In the genomic region with DNA sequence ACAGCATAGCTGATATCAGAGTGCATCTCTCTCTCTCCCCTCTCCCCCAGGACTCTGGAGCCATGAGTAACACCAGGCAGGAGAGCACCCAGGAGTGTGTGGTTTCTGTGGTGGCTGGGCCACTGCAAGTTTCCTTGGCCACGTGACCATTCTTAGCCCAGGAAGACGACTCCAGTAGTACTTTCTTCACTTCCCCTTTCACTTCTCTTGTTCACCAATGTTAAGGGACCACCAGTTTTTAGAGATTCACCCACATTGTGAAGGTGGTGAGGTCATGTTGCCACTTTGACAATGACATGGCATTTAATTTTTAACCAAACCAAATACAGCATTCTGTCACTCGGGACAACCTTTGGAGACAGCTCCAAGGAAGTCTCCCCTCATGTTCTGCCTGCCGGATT, we compare ENCODE assay signal across 10 cellular contexts. TPM values are rescaled to one million over a fixed set of nuclear protein-coding genes. Genes with fewer than 3 reads are reported as not detected.
DNase-seq lines count a peak whose midpoint lies in the region; ATAC-seq, FAIRE-seq and TF ChIP-seq lines count a peak whose summit lies in the region.
"Had no signal": no experiment of that assay in that cellular context is flagged by ENCODE, and none has a peak within 500 bp of the region (broad histone marks: within the 10 kb centered on the region; RNA-seq: fewer than 3 reads in every experiment).

No MANE protein-coding gene starts in this region.

- no peak overlapping the region for H4K91ac ChIP-seq in H1 (replicated peaks; ENCODE audit: insufficient read length, low read length)

- H3K27me3 ChIP-seq in H1 (replicated peaks in 1 of 4; ENCODE audit: control insufficient read depth in 3 of 4, extremely low read depth in 1 of 4, insufficient read depth in 3 of 4, low read length in 3 of 4) = no peaks in the 10 kb centered on the region
- no peaks in the 10 kb centered on the region for H3K27me3 ChIP-seq in CD8-positive, alpha-beta memory T cell (ENCODE audit: insufficient read depth, low read length, poor library complexity, severe bottlenecking)
- H3K27me3 ChIP-seq: body of pancreas, pancreas had no signal

- peak; percentile 92 for ATAC-seq in GM21423 (IDR thresholded peaks at IDR 0.05; ENCODE audit: unreplicated experiment)
- peak; percentile 82 for ATAC-seq in HG03575 (IDR thresholded peaks at IDR 0.05; ENCODE audit: extremely low read depth, insufficient number of reproducible peaks, low FRiP score, unreplicated experiment)
- ATAC-seq: body of pancreas had no signal

- no peak overlapping the region for H3K4me2 ChIP-seq in H1 (ENCODE audit: insufficient read depth in 1 of 2, low read depth in 2 of 2, low read length in 2 of 2)

- peak overlapping the region; percentile 33; the same call in 1 of the 2 replicates for H2AFZ ChIP-seq in H1 (ENCODE audit: low read length)

- H3K56ac ChIP-seq in H1 (replicated peaks; ENCODE audit: insufficient read length, low read depth, low read length) = no peak overlapping the region

- H4K8ac ChIP-seq in H1 (ENCODE audit: extremely low read depth, insufficient read depth, low read length) = no peak overlapping the region

- TF ChIP-seq RAD21 in H1 (IDR thresholded peaks at IDR 0.05 in 1 of 2, conservative IDR thresholded peaks at IDR 0.05 in 1 of 2; ENCODE audit: low read depth in 2 of 2, low read length in 2 of 2) = no peak

- TF ChIP-seq CTCF in GM10248 (IDR thresholded peaks at IDR 0.05; ENCODE audit: control extremely low read depth, extremely low read depth, low read depth, missing control alignments) (no peak), H1 (IDR thresholded peaks at IDR 0.05; ENCODE audit: control extremely low read depth in 1 of 3, insufficient read depth in 1 of 3, low read depth in 1 of 3, low read length in 3 of 3) (no peak), coronary artery (IDR thresholded peaks at IDR 0.05) (no peak)

- H3K4me3 ChIP-seq in H1 (ENCODE audit: extremely low read depth in 1 of 4, insufficient read depth in 2 of 4, low read depth in 3 of 4, low read length in 4 of 4) = no peak overlapping the region
- H3K4me3 ChIP-seq in coronary artery = no peak overlapping the region
- no peak overlapping the region for H3K4me3 ChIP-seq in CD8-positive, alpha-beta memory T cell (ENCODE audit: low read length)
- H3K4me3 ChIP-seq: body of pancreas, pancreas had no signal

- H2BK5ac ChIP-seq in H1 (ENCODE audit: low read depth, low read length) = no peak overlapping the region

- no peaks in the 10 kb centered on the region for H3K36me3 ChIP-seq in H1 (ENCODE audit: control insufficient read depth in 2 of 4, insufficient read depth in 4 of 4, low read length in 3 of 4)
- no peaks in the 10 kb centered on the region for H3K36me3 ChIP-seq in CD8-positive, alpha-beta memory T cell (ENCODE audit: insufficient read depth, low read length)
- H3K36me3 ChIP-seq: pancreas had no signal

- H2BK15ac ChIP-seq in H1 (ENCODE audit: low read length) = no peak overlapping the region

- no peaks in the 10 kb centered on the region for H3K36me3 Mint-ChIP-seq in CD8-positive, alpha-beta memory T cell

- POLR2A ChIA-PET in GM10248 (lab: Yijun Ruan, JAX) (interaction anchor here (0.6 kb wide), 1 partner anchor 17 kb away, joined by 4 read pairs; no protein-coding TSS in a partner anchor), H1 (lab: Charles Lee; ENCODE audit: partially characterized antibody) (no interaction called here)
- POLR2A ChIA-PET in CD8-positive, alpha-beta memory T cell (lab: Charles Lee) = no interaction called here

- no peak for FAIRE-seq in H1 (lab: Jason Lieb, UNC)
- FAIRE-seq: pancreas had no signal

- no peak overlapping the region for H3K4me3 Mint-ChIP-seq in CD8-positive, alpha-beta memory T cell

- H3K27me3 Mint-ChIP-seq in CD8-positive, alpha-beta memory T cell = peaks cover 0 to 1% of the 10 kb centered on the region in 2 donors

- H4K5ac ChIP-seq in H1 (ENCODE audit: insufficient read length, low read depth, low read length) = no peak overlapping the region

- no peaks in the 10 kb centered on the region for H3K79me1 ChIP-seq in H1 (ENCODE audit: low read depth, low read length)

- H3K23ac ChIP-seq in H1 (ENCODE audit: insufficient read length) = no peak overlapping the region

- no peaks in the 10 kb centered on the region for H3K9me3 ChIP-seq in H1 (ENCODE audit: insufficient read depth in 2 of 2, low read depth in 1 of 2, low read length in 1 of 2)
- no peaks in the 10 kb centered on the region for H3K9me3 ChIP-seq in CD8-positive, alpha-beta memory T cell (ENCODE audit: low read length)
- H3K9me3 ChIP-seq: body of pancreas, pancreas had no signal

- H3K23me2 ChIP-seq in H1 (ENCODE audit: low read depth, low read length) = no peaks in the 10 kb centered on the region

- no peak overlapping the region for H3K14ac ChIP-seq in H1 (ENCODE audit: insufficient read length)

- H3K18ac ChIP-seq in H1 (ENCODE audit: extremely low read depth, low read length) = no peak overlapping the region

- TF ChIP-seq POLR2A in H1 (IDR thresholded peaks at IDR 0.05; ENCODE audit: control extremely low read depth in 1 of 2, low read depth in 2 of 2, low read length in 2 of 2) = no peak

- H3K9me3 Mint-ChIP-seq in CD8-positive, alpha-beta memory T cell = no peaks in the 10 kb centered on the region

- H3K79me2 ChIP-seq in H1 (ENCODE audit: control insufficient read depth in 1 of 2, insufficient read depth in 2 of 2, low read length in 2 of 2) = no peaks in the 10 kb centered on the region

- CTCF ChIA-PET in GM10248 (lab: Yijun Ruan, JAX) = interaction anchor here (1.0 kb wide), 1 partner anchor 10 kb away, joined by 3 read pairs; no protein-coding TSS in a partner anchor
- CTCF ChIA-PET in H1 (lab: Charles Lee; ENCODE audit: partially characterized antibody) = interaction anchor here (1.3 kb wide), 1 partner anchor 18 kb away, joined by 3 read pairs; the partner anchor contains the start of gene DAPK1
- CTCF ChIA-PET in CD8-positive, alpha-beta memory T cell (lab: Charles Lee) = no interaction called here

- H3K27ac ChIP-seq in H1 (ENCODE audit: low read depth, low read length) (no peak overlapping the region), coronary artery (no peak overlapping the region)
- H3K27ac ChIP-seq in CD8-positive, alpha-beta memory T cell (ENCODE audit: low read depth, low read length) = no peak overlapping the region
- H3K27ac ChIP-seq: body of pancreas, pancreas had no signal

- H2BK20ac ChIP-seq in H1 (ENCODE audit: low read length) = no peak overlapping the region

- H3K27ac Mint-ChIP-seq in CD8-positive, alpha-beta memory T cell = no peak overlapping the region

- H2BK12ac ChIP-seq in H1 (ENCODE audit: low read depth, low read length) = no peak overlapping the region

- no peaks in the 10 kb centered on the region for H3K4me1 ChIP-seq in H1 (replicated peaks in 1 of 4; ENCODE audit: control insufficient read depth in 3 of 4, insufficient read depth in 4 of 4, low read length in 3 of 4)
- H3K4me1 ChIP-seq in CD8-positive, alpha-beta memory T cell (ENCODE audit: insufficient read depth, low read length) = no peaks in the 10 kb centered on the region
- H3K4me1 ChIP-seq: body of pancreas, pancreas had no signal

- H2BK120ac ChIP-seq in H1 (replicated peaks; ENCODE audit: low read depth, low read length) = no peak overlapping the region

- no peaks in the 10 kb centered on the region for H4K20me1 ChIP-seq in H1 (replicated peaks in 1 of 2; ENCODE audit: control insufficient read depth in 1 of 2, insufficient read depth in 2 of 2, low read length in 2 of 2)

- no peak overlapping the region for H3K4ac ChIP-seq in H1 (replicated peaks; ENCODE audit: insufficient read length, low read depth, low read length)

- 91% methylated on average over 4 of the region's 4 CpGs; no CpG with 5 or more reads in 1 of the 2 experiments for WGBS in H1 (ENCODE audit: extremely low coverage in 1 of 2, insufficient coverage in 1 of 2, insufficient read length in 1 of 2, insufficient replicate concordance in 2 of 2, low coverage in 1 of 2, low lambda C conversion rate in 2 of 2, missing lambda C conversion rate in 1 of 2), 2 experiments

- H3K9ac ChIP-seq in H1 (replicated peaks in 1 of 4; ENCODE audit: extremely low read depth in 1 of 4, low read depth in 3 of 4, low read length in 3 of 4) = no peak overlapping the region

- peak; percentile 75 for DNase-seq in GM10248 (ENCODE audit: extremely low spot score)
- DNase-seq in H1 (ENCODE audit: low read depth in 1 of 2, low spot score in 2 of 2) = no peak
- no peak for DNase-seq in coronary artery (ENCODE audit: low spot score)
- no peak for DNase-seq in CD8-positive, alpha-beta memory T cell
- DNase-seq in stimulated activated CD4-positive, alpha-beta T cell treated with anti-CD3 and anti-CD28 coated beads, Interleukin-2, amount 100 ng/mL, for 48 hours = no peak
- no peak for DNase-seq in GOT3 (lab: John Stamatoyannopoulos, UW)

- H3K4me1 Mint-ChIP-seq in CD8-positive, alpha-beta memory T cell = no peaks in the 10 kb centered on the region

- H2AK5ac ChIP-seq in H1 (ENCODE audit: low read depth, low read length) = no peak overlapping the region

- TF ChIP-seq EP300 in H1 (IDR thresholded peaks at IDR 0.05; ENCODE audit: borderline replicate concordance in 1 of 2, low read depth in 2 of 2, low read length in 2 of 2) = no peak

TF ChIP-seq in H1, 55 proteins besides CTCF, POLR2A, EP300 and RAD21 (continues in another document):
- TF ChIP-seq CTBP2 (IDR thresholded peaks at IDR 0.05; ENCODE audit: borderline replicate concordance, insufficient read depth, insufficient read length, low read length) (no peak), HDAC2 (IDR thresholded peaks at IDR 0.05; ENCODE audit: borderline replicate concordance in 1 of 2, low read depth in 2 of 2, low read length in 2 of 2) (no peak), KDM1A (IDR thresholded peaks at IDR 0.05; ENCODE audit: borderline replicate concordance, low read length) (no peak), EZH2 (IDR thresholded peaks at IDR 0.05; ENCODE audit: low read depth, low read length, severe bottlenecking) (no peak), NRF1 (IDR thresholded peaks at IDR 0.05; ENCODE audit: low read depth, low read length) (no peak), ASH2L (IDR thresholded peaks at IDR 0.05; ENCODE audit: low read length) (no peak), POU5F1 (IDR thresholded peaks at IDR 0.05; ENCODE audit: low read depth, low read length) (no peak), SAP30 (IDR thresholded peaks at IDR 0.05; ENCODE audit: insufficient read depth, insufficient replicate concordance, low read length) (no peak)

RNA-seq across cellular contexts. Expression of gene DAPK1, which starts 17.9 kb away (rescaled TPM):
- total RNA-seq in H1 (2021; fragmentation: NEBNext Ultra II Directional; extraction: Animal tissue kit (Norgen Biotek cat#: 25700)) = 128 and 131 TPM in 2 replicates
- polyA plus RNA-seq in H1 (2011; rRNA removed) = 62.4 and 64.9 TPM in 2 replicates
- polyA plus RNA-seq in H1 (2011; cell fraction: cytosol; rRNA removed) = 73.1 TPM
- 156 TPM for polyA plus RNA-seq in H1 (2011; cell fraction: nucleus; rRNA removed)
- 57.1 to 67.3 TPM (median 64.0 TPM) in 4 replicates for polyA plus RNA-seq in H1 (2012, experiment 1 of 2)
- 12.9 TPM for polyA plus RNA-seq in H1 (2012, experiment 2 of 2)
- polyA plus RNA-seq in H1 (2013, experiment 1 of 2) = 33.3 TPM
- 34.1 TPM for polyA plus RNA-seq in H1 (2013, experiment 2 of 2)
- polyA minus RNA-seq in H1 (2011; rRNA and poly(A)+ RNA removed) = 255 and 314 TPM in 2 replicates
- 78.8 TPM for polyA minus RNA-seq in H1 (2011; cell fraction: cytosol; rRNA and poly(A)+ RNA removed)
- 203 TPM for polyA minus RNA-seq in H1 (2011; cell fraction: nucleus; rRNA and poly(A)+ RNA removed)
- total RNA-seq in CD8-positive, alpha-beta memory T cell = 1 to 10 TPM; 3.7 to 4.3 TPM
- polyA plus RNA-seq in CD8-positive, alpha-beta memory T cell = not detected

Comparison
In these comparisons a context has a peak if more than half of its experiments do, and no peak if none do; other contexts are left out.
1. RNA of gene DAPK1, which starts 17.9 kb away (total RNA-seq): 128 to 131 TPM in H1; 3.7 to 4.3 TPM in CD8-positive, alpha-beta memory T cell; every median in the first group is over 10 times any median in the second.